In genomic region chr7:93232673-93233018, GRCh38 we compare ENCODE assay signal across 8 cellular contexts. TPM values are rescaled to one million over a fixed set of nuclear protein-coding genes. Genes with fewer than 3 reads are reported as not detected.
DNase-seq lines count a peak whose midpoint lies in the region; FAIRE-seq and TF ChIP-seq lines count a peak whose summit lies in the region.

No MANE protein-coding gene starts in this region.

- H3K4me3 ChIP-seq in HL-60 (replicated peaks; ENCODE audit: insufficient read depth, low read length) (peak overlapping the region; percentile 86), kidney (ENCODE audit: low read length in 2 of 2) (peak overlapping the region; percentile 89 to 100), testis (peak overlapping the region; percentile 62 to 84)

- FAIRE-seq in kidney (lab: Jason Lieb, UNC): no peak

- no peaks in the 10 kb centered on the region for H3K27me3 Mint-ChIP-seq in activated naive CD8-positive, alpha-beta T cell treated with anti-CD3 and anti-CD28 coated beads for 36 hours

- H3K4me1 ChIP-seq in kidney (ENCODE audit: control insufficient read depth in 1 of 2, insufficient read depth in 1 of 2, low read depth in 1 of 2, low read length in 2 of 2) (peaks cover 0 to 4% of the 10 kb centered on the region in 2 donors), testis (peaks cover 3% of the 10 kb centered on the region)

- intact Hi-C loops in kidney (cut with DNase I) (no loop called here), testis (cut with DNase I; ENCODE audit: low total_unique reads) (no loop called here)

- in situ Hi-C loops in GM13977 (cut with MboI; ENCODE audit: low pct_unique_long_range_greater_than_20kb, low sequenced_read_pairs, unreplicated experiment): loop anchor here (10.0 kb wide), 1 partner anchor 138 kb away; no protein-coding TSS in a partner anchor

- H3K9me3 ChIP-seq in kidney (ENCODE audit: control insufficient read depth in 1 of 2, low read length in 2 of 2) (no peaks in the 10 kb centered on the region), testis (no peaks in the 10 kb centered on the region)

- H3K36me3 ChIP-seq in kidney (ENCODE audit: control insufficient read depth in 1 of 2, insufficient read depth in 2 of 2, low read length in 2 of 2) (no peaks in the 10 kb centered on the region), testis (ENCODE audit: low read depth, missing control alignments) (no peaks in the 10 kb centered on the region)

- no peaks in the 10 kb centered on the region for H3K36me3 Mint-ChIP-seq in activated naive CD8-positive, alpha-beta T cell treated with anti-CD3 and anti-CD28 coated beads for 36 hours

- H3K27ac ChIP-seq in HL-60 (replicated peaks): peak overlapping the region; percentile 10; the same call in 1 of the 2 replicates
- H3K27ac ChIP-seq in kidney (ENCODE audit: low read depth in 2 of 2, low read length in 2 of 2): no peak overlapping the region
- no peak overlapping the region for H3K27ac ChIP-seq in testis

- H3K4me3 Mint-ChIP-seq in activated naive CD8-positive, alpha-beta T cell treated with anti-CD3 and anti-CD28 coated beads for 36 hours: peak overlapping the region; percentile 97

- DNase-seq in NCI-H2171 treated with DMSO at 0.1 percent for 48 hours (lab: John Stamatoyannopoulos, UW) (peak; percentile 50), NCI-H2171 (lab: John Stamatoyannopoulos, UW) (no peak), HL-60 (ENCODE audit: low read depth in 1 of 2, low spot score in 1 of 2) (peak in 1 of 2 experiments; percentile 16), kidney (no peak), testis (no peak), medulla oblongata (ENCODE audit: extremely low spot score) (no peak), GM13977 (ENCODE audit: low spot score) (no peak)
- DNase-seq in activated naive CD8-positive, alpha-beta T cell treated with anti-CD3 and anti-CD28 coated beads for 36 hours: no peak

- no peak for TF ChIP-seq POLR2A in testis (IDR thresholded peaks at IDR 0.05)

- 1% methylated on average over 8 of the region's 8 CpGs for WGBS in testis, 2 donors

- H3K9me3 Mint-ChIP-seq in activated naive CD8-positive, alpha-beta T cell treated with anti-CD3 and anti-CD28 coated beads for 36 hours: no peaks in the 10 kb centered on the region

- no peaks in the 10 kb centered on the region for H3K27me3 ChIP-seq in HL-60 (ENCODE audit: insufficient read depth, poor library complexity, severe bottlenecking)
- H3K27me3 ChIP-seq in testis: no peaks in the 10 kb centered on the region

- TF ChIP-seq CTCF in HL-60 (IDR thresholded peaks at IDR 0.05; ENCODE audit: insufficient read depth, low read length) (no peak), kidney (IDR thresholded peaks at IDR 0.05; ENCODE audit: borderline replicate concordance, extremely low read depth, insufficient read depth) (no peak), testis (IDR thresholded peaks at IDR 0.05) (no peak), GM13977 (IDR thresholded peaks at IDR 0.05; ENCODE audit: extremely low read depth, insufficient read depth, missing control alignments) (no peak)

- peak overlapping the region; percentile 1 to 71 for H3K9ac ChIP-seq in kidney (ENCODE audit: low read length in 2 of 2)

- H3K4me1 Mint-ChIP-seq in activated naive CD8-positive, alpha-beta T cell treated with anti-CD3 and anti-CD28 coated beads for 36 hours: peaks cover 10% of the 10 kb centered on the region

- H3K27ac Mint-ChIP-seq in activated naive CD8-positive, alpha-beta T cell treated with anti-CD3 and anti-CD28 coated beads for 36 hours: peak overlapping the region; percentile 93

RNA-seq across cellular contexts. Expression of gene VPS50, which starts 0.5 kb away (rescaled TPM):
- total RNA-seq in activated naive CD8-positive, alpha-beta T cell treated with anti-CD3 and anti-CD28 coated beads for 36 hours: 10 to 100 TPM; 18.0 to 18.3 TPM
- total RNA-seq in kidney: 33.8 TPM
- polyA plus RNA-seq in kidney (ENCODE audit: insufficient read depth, low read depth, low replicate concordance): 12.9 TPM
- total RNA-seq in testis: 10 to 100 TPM; 22.9 to 26.6 TPM
- 17.5 TPM for polyA plus RNA-seq in testis (ENCODE audit: insufficient read depth, low read depth, low replicate concordance)

RNA-seq across cellular contexts. Expression of gene HEPACAM2, which starts 6.4 kb away (rescaled TPM):
- not detected for total RNA-seq in activated naive CD8-positive, alpha-beta T cell treated with anti-CD3 and anti-CD28 coated beads for 36 hours
- 2.5 TPM for total RNA-seq in kidney
- 15.1 TPM for polyA plus RNA-seq in kidney (ENCODE audit: insufficient read depth, low read depth, low replicate concordance)
- 1 to 10 TPM; 2.4 to 2.7 TPM for total RNA-seq in testis
- 4.6 TPM for polyA plus RNA-seq in testis (ENCODE audit: insufficient read depth, low read depth, low replicate concordance)
